24 cellular contexts compared by ENCODE assay signal in the genomic region with DNA sequence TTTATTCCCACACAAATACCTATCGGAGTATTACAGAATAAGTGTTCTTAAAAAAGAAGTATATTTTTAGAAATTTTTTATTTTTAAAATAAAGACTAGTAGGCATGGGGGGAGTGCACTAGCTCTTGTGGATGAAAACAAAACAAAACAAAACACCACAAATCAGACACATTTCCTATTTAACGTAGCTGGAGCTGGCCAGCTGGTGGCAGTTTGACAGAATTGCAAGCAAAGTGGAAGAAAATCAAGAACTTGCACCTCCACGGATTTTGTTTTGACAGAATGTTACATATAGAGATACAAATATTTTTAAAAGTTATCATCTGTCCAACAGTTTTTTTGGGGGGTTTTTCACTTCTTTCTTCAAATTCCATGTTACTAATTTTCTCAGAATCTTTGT.
DNase-seq lines count a peak whose midpoint lies in the region; ATAC-seq and TF ChIP-seq lines count a peak whose summit lies in the region.
"Had no signal": no experiment of that assay in that cellular context is flagged by ENCODE, and none has a peak within 500 bp of the region (broad histone marks: within the 10 kb centered on the region; RNA-seq: fewer than 3 reads in every experiment).

No MANE protein-coding gene starts in this region.

- H3K27me3 Mint-ChIP-seq in glutamatergic neuron (ENCODE audit: unreplicated experiment) (peaks cover 9% of the 10 kb centered on the region), immature natural killer cell (ENCODE audit: low read depth in 3 of 3) (peaks cover 2 to 6% (median 3%) of the 10 kb centered on the region in 3 donors)

- ATAC-seq in HG03565 (IDR thresholded peaks at IDR 0.05; ENCODE audit: unreplicated experiment): no peak
- ATAC-seq: mucosa of descending colon had no signal

- H3K4me3 Mint-ChIP-seq in glutamatergic neuron (ENCODE audit: unreplicated experiment): no peak overlapping the region
- no peak overlapping the region for H3K4me3 Mint-ChIP-seq in immature natural killer cell
- H3K4me3 Mint-ChIP-seq: activated CD4-positive, alpha-beta memory T cell treated with anti-CD3 and anti-CD28 coated beads for 36 hours; activated naive CD4-positive, alpha-beta T cell treated with anti-CD3 and anti-CD28 coated beads for 36 hours; stimulated activated naive CD8-positive, alpha-beta T cell treated with anti-CD3 and anti-CD28 coated beads, Interleukin-15, Interleukin-2, amounts not matched to agents 100 ng/mL and 50 ng/mL, for 24 hours had no signal

- H3K36me3 Mint-ChIP-seq in glutamatergic neuron (ENCODE audit: unreplicated experiment) (no peaks in the 10 kb centered on the region), immature natural killer cell (no peaks in the 10 kb centered on the region)
- H3K36me3 Mint-ChIP-seq: activated CD4-positive, alpha-beta memory T cell treated with anti-CD3 and anti-CD28 coated beads for 36 hours had no signal

- peaks cover 37% of the 10 kb centered on the region for H3K4me1 Mint-ChIP-seq in glutamatergic neuron (ENCODE audit: low read depth, unreplicated experiment)
- no peaks in the 10 kb centered on the region for H3K4me1 Mint-ChIP-seq in immature natural killer cell

- BruUV-seq in A673 (replicated peaks; lab: Mats Ljungman, UMichigan): no TSS peak

- no peak for DNase-seq in A673 (ENCODE audit: low spot score)
- DNase-seq in SK-MEL-5 (ENCODE audit: low read depth, low spot score): peak; percentile 16
- DNase-seq in glutamatergic neuron: no peak
- DNase-seq in NCI-H1092 treated with DMSO at 0.1 percent for 48 hours (lab: John Stamatoyannopoulos, UW): no peak
- no peak for DNase-seq in T-helper 1 cell
- no peak for DNase-seq in immature natural killer cell
- DNase-seq: activated CD4-positive, alpha-beta memory T cell treated with anti-CD3 and anti-CD28 coated beads for 36 hours; activated naive CD4-positive, alpha-beta T cell treated with anti-CD3 and anti-CD28 coated beads for 36 hours; activated T-cell treated with anti-CD3 and anti-CD28 coated beads, Interleukin-2, amount 50 U/mL, for 1 hour; anterior cingulate cortex; cerebellar nuclear complex; foreskin melanocyte; GDM1; mucosa of descending colon; NCI-H146; NCI-H2227 treated with DMSO at 0.1 percent for 48 hours; NK-92 treated with Interleukin-12 subunit alpha and Interleukin-12 subunit beta, amount 100 ng/mL, for 24 hours; occipital lobe; transverse colon had no signal

- H3K9me3 Mint-ChIP-seq in glutamatergic neuron (ENCODE audit: unreplicated experiment) (peaks cover 9% of the 10 kb centered on the region), immature natural killer cell (peaks cover 0 to 5% (median 0%) of the 10 kb centered on the region in 6 donors)
- H3K9me3 Mint-ChIP-seq: activated CD4-positive, alpha-beta memory T cell treated with anti-CD3 and anti-CD28 coated beads for 36 hours; activated naive CD4-positive, alpha-beta T cell treated with anti-CD3 and anti-CD28 coated beads for 36 hours; stimulated activated naive CD8-positive, alpha-beta T cell treated with anti-CD3 and anti-CD28 coated beads, Interleukin-15, Interleukin-2, amounts not matched to agents 100 ng/mL and 50 ng/mL, for 24 hours had no signal

- H3K4me1 ChIP-seq in A673 (ENCODE audit: insufficient read depth, low read length, poor library complexity, severe bottlenecking): no peaks in the 10 kb centered on the region
- H3K4me1 ChIP-seq: right atrium auricular region, transverse colon had no signal

- no peak overlapping the region for H3K27ac ChIP-seq in A673 (ENCODE audit: low read depth, low read length, poor library complexity, severe bottlenecking)
- H3K27ac ChIP-seq: right atrium auricular region, transverse colon, VCaP had no signal

- POLR2A ChIA-PET in A673 (lab: Charles Lee; ENCODE audit: low non-redundant PET): interaction anchor here (0.5 kb wide), 1 partner anchor 315 kb away, joined by 3 read pairs; no protein-coding TSS in a partner anchor

- intact Hi-C loops in A673 (cut with micrococcal nuclease; ENCODE audit: unreplicated experiment): no loop called here

- no peak overlapping the region for H3K4me3 ChIP-seq in A673 (ENCODE audit: low read depth, low read length, poor library complexity, severe bottlenecking)
- H3K4me3 ChIP-seq: mucosa of descending colon, right atrium auricular region, transverse colon had no signal

- TF ChIP-seq CTCF in A673 (conservative IDR thresholded peaks at IDR 0.05; ENCODE audit: low read depth, low read length) (peak; percentile 38; the same call in 1 of the 2 replicates), GM12873 (IDR thresholded peaks at IDR 0.05; ENCODE audit: insufficient read depth, low read depth, low read length, missing control alignments) (peak; percentile 29), glutamatergic neuron (IDR thresholded peaks at IDR 0.05; ENCODE audit: partially characterized antibody, unreplicated experiment) (peak; percentile 38)

- in situ Hi-C loops in SK-MEL-5 (cut with HindIII; ENCODE audit: low pct_unique_long_range_greater_than_20kb, low sequenced_read_pairs): no loop called here

- CTCF ChIA-PET in A673 (lab: Charles Lee): no interaction called here

- no peaks in the 10 kb centered on the region for H3K36me3 ChIP-seq in A673 (ENCODE audit: insufficient read depth, low read length, poor library complexity, severe bottlenecking)
- H3K36me3 ChIP-seq: right atrium auricular region, transverse colon had no signal

- H3K27me3 ChIP-seq in A673 (replicated peaks; ENCODE audit: insufficient read depth, low read depth, low read length, poor library complexity): peaks cover 2% of the 10 kb centered on the region
- H3K27me3 ChIP-seq: right atrium auricular region, transverse colon had no signal

- H3K27ac Mint-ChIP-seq in glutamatergic neuron (ENCODE audit: unreplicated experiment): no peak overlapping the region
- H3K27ac Mint-ChIP-seq in immature natural killer cell: no peak overlapping the region
- H3K27ac Mint-ChIP-seq: activated CD4-positive, alpha-beta memory T cell treated with anti-CD3 and anti-CD28 coated beads for 36 hours; activated naive CD4-positive, alpha-beta T cell treated with anti-CD3 and anti-CD28 coated beads for 36 hours; stimulated activated naive CD8-positive, alpha-beta T cell treated with anti-CD3 and anti-CD28 coated beads, Interleukin-15, Interleukin-2, amounts not matched to agents 100 ng/mL and 50 ng/mL, for 24 hours had no signal

- no peaks in the 10 kb centered on the region for H3K9me3 ChIP-seq in A673 (ENCODE audit: low read depth, low read length, poor library complexity, severe bottlenecking)
- H3K9me3 ChIP-seq: mucosa of descending colon, transverse colon had no signal
